8 cellular contexts compared by ENCODE assay signal in the genomic region with DNA sequence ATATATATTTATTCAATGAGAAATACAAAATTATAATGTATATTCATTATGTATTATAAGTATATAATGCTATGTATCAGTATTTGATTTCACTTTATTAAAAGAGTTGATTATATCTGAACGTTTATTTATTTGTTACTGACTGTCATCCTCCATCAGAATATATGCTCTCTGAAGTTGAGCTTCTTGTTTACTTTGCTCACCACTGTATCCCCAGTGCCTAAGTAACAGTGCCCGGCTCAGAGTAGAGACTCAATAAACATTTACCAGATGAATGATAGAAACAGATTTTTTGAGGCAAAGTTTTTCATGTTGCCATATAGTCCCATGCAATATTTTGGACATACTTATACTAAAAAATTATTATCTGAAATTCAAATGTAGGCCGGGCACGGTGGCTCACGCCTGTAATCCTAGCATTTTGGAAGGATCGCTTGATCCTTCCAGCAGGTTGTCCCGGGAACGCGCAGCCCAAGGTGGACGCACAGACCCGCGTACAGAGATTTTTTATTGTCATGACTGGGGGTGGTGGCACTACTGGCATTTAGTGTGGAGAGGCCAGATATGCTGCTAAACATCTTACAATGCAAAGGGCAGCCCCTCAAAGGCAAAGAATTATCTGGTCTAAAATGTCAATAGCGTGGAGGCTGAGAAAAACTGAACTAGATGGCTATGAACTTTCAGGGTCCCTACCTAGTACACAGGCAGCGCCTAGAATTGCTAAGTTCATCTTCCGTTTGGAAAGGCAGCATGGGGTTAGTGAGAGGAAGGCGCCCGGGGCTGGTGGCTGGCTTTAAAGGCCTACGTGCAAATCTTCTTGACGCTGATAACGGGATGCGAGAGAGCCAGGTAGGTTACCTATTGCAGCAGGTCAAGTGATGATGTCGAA. TPM values are rescaled to one million over a fixed set of nuclear protein-coding genes. Genes with fewer than 3 reads are reported as not detected.
DNase-seq lines count a peak whose midpoint lies in the region; ATAC-seq, FAIRE-seq and TF ChIP-seq lines count a peak whose summit lies in the region.

No MANE protein-coding gene starts in this region.

- peak overlapping the region; percentile 89 for H3K4me2 ChIP-seq in A549

- H3K4me3 Mint-ChIP-seq in activated T-helper 1 cell treated with anti-CD3 and anti-CD28 coated beads, Interleukin-12 subunit alpha, Interleukin-12 subunit beta, Interleukin-2, Interleukin-4 antibody, amounts not matched to agents 30 ng/mL and 10 ng/mL and 1 ng/mL, durations not matched to agents 14 hours and 24 hours and 36 hours = peak overlapping the region; percentile 95
- peak overlapping the region; percentile 99 for H3K4me3 Mint-ChIP-seq in stimulated activated naive CD8-positive, alpha-beta T cell treated with anti-CD3 and anti-CD28 coated beads, Interleukin-15, Interleukin-2, amounts not matched to agents 100 ng/mL and 50 ng/mL, for 24 hours

- H3K4me1 Mint-ChIP-seq in activated T-helper 1 cell treated with anti-CD3 and anti-CD28 coated beads, Interleukin-12 subunit alpha, Interleukin-12 subunit beta, Interleukin-2, Interleukin-4 antibody, amounts not matched to agents 30 ng/mL and 10 ng/mL and 1 ng/mL, durations not matched to agents 14 hours and 24 hours and 36 hours (ENCODE audit: low read depth) = peaks cover 47% of the 10 kb centered on the region
- peaks cover 46% of the 10 kb centered on the region for H3K4me1 Mint-ChIP-seq in stimulated activated naive CD8-positive, alpha-beta T cell treated with anti-CD3 and anti-CD28 coated beads, Interleukin-15, Interleukin-2, amounts not matched to agents 100 ng/mL and 50 ng/mL, for 24 hours (ENCODE audit: low read depth)

- H3K4me1 ChIP-seq in A549 = peaks cover 43% of the 10 kb centered on the region; the same call in 2 of the 3 replicates
- peaks cover 3% of the 10 kb centered on the region for H3K4me1 ChIP-seq in iPS-15b (ENCODE audit: control insufficient read depth, insufficient read depth, low read length)

- intact Hi-C loops in activated T-helper 1 cell treated with anti-CD3 and anti-CD28 coated beads, Interleukin-12 subunit alpha, Interleukin-12 subunit beta, Interleukin-2, Interleukin-4 antibody, amounts not matched to agents 30 ng/mL and 10 ng/mL and 1 ng/mL, durations not matched to agents 14 hours and 24 hours and 36 hours (cut with micrococcal nuclease) = loop anchor here (1.0 to 10.0 kb wide), 11 partner anchors 31 to 1373 kb away; partner anchors contain the start of genes ECPAS, GNG10, HSDL2 and KIAA1958

- no peak for TF ChIP-seq POLR2A in A549 (IDR thresholded peaks at IDR 0.05; ENCODE audit: low read length)

- no peak for TF ChIP-seq CTCF in A549 (IDR thresholded peaks at IDR 0.05)

- peaks cover 12% of the 10 kb centered on the region for H3K36me3 Mint-ChIP-seq in activated T-helper 1 cell treated with anti-CD3 and anti-CD28 coated beads, Interleukin-12 subunit alpha, Interleukin-12 subunit beta, Interleukin-2, Interleukin-4 antibody, amounts not matched to agents 30 ng/mL and 10 ng/mL and 1 ng/mL, durations not matched to agents 14 hours and 24 hours and 36 hours (ENCODE audit: low read depth)
- peaks cover 36% of the 10 kb centered on the region for H3K36me3 Mint-ChIP-seq in stimulated activated naive CD8-positive, alpha-beta T cell treated with anti-CD3 and anti-CD28 coated beads, Interleukin-15, Interleukin-2, amounts not matched to agents 100 ng/mL and 50 ng/mL, for 24 hours (ENCODE audit: low read depth)

- POLR2A ChIA-PET in A549 (lab: Yijun Ruan, JAX) = interaction anchor here (0.6 to 3.4 kb wide), 25 partner anchors 9 to 749 kb away, joined by 3 to 37 read pairs (median 4); partner anchors contain the start of genes GNG10, HSDL2, PTGR1 and UGCG

- DNase-seq in A549 (ENCODE audit: low read depth in 1 of 2, low spot score in 1 of 2) = no peak
- no peak for DNase-seq in activated T-helper 1 cell treated with anti-CD3 and anti-CD28 coated beads, Interleukin-12 subunit alpha, Interleukin-12 subunit beta, Interleukin-2, Interleukin-4 antibody, amounts not matched to agents 30 ng/mL and 10 ng/mL and 1 ng/mL, durations not matched to agents 14 hours and 24 hours and 36 hours (ENCODE audit: low spot score)
- no peak for DNase-seq in NCI-H2081 treated with DMSO at 0.1 percent for 48 hours (lab: John Stamatoyannopoulos, UW)
- no peak for DNase-seq in activated CD4-positive, CD25-positive, alpha-beta regulatory T cell (lab: John Stamatoyannopoulos, UW)

- peak overlapping the region; percentile 93 for H3K27ac Mint-ChIP-seq in activated T-helper 1 cell treated with anti-CD3 and anti-CD28 coated beads, Interleukin-12 subunit alpha, Interleukin-12 subunit beta, Interleukin-2, Interleukin-4 antibody, amounts not matched to agents 30 ng/mL and 10 ng/mL and 1 ng/mL, durations not matched to agents 14 hours and 24 hours and 36 hours
- peak overlapping the region; percentile 86 for H3K27ac Mint-ChIP-seq in stimulated activated naive CD8-positive, alpha-beta T cell treated with anti-CD3 and anti-CD28 coated beads, Interleukin-15, Interleukin-2, amounts not matched to agents 100 ng/mL and 50 ng/mL, for 24 hours

- TF ChIP-seq RAD21 in A549 (conservative IDR thresholded peaks at IDR 0.05 in 1 of 2, IDR thresholded peaks at IDR 0.05 in 1 of 2) = no peak

- FAIRE-seq in A549 (lab: Jason Lieb, UNC) = no peak

- H3K9me3 ChIP-seq in A549 (no peaks in the 10 kb centered on the region), iPS-15b (ENCODE audit: control insufficient read depth, insufficient read depth, low read length) (no peaks in the 10 kb centered on the region)

- CTCF ChIA-PET in A549 (lab: Yijun Ruan, JAX) = interaction anchor here (1.1 to 12.1 kb wide), 2 partner anchors 15 to 31 kb away, joined by 3 to 112 read pairs; partner anchors contain the start of gene PTGR1

- no peaks in the 10 kb centered on the region for H3K9me3 Mint-ChIP-seq in activated T-helper 1 cell treated with anti-CD3 and anti-CD28 coated beads, Interleukin-12 subunit alpha, Interleukin-12 subunit beta, Interleukin-2, Interleukin-4 antibody, amounts not matched to agents 30 ng/mL and 10 ng/mL and 1 ng/mL, durations not matched to agents 14 hours and 24 hours and 36 hours
- H3K9me3 Mint-ChIP-seq in stimulated activated naive CD8-positive, alpha-beta T cell treated with anti-CD3 and anti-CD28 coated beads, Interleukin-15, Interleukin-2, amounts not matched to agents 100 ng/mL and 50 ng/mL, for 24 hours = no peaks in the 10 kb centered on the region

- H3K27me3 ChIP-seq in iPS-15b (ENCODE audit: control insufficient read depth, insufficient read depth, low read length) = no peaks in the 10 kb centered on the region

- peaks cover 3% of the 10 kb centered on the region for H3K27me3 Mint-ChIP-seq in activated T-helper 1 cell treated with anti-CD3 and anti-CD28 coated beads, Interleukin-12 subunit alpha, Interleukin-12 subunit beta, Interleukin-2, Interleukin-4 antibody, amounts not matched to agents 30 ng/mL and 10 ng/mL and 1 ng/mL, durations not matched to agents 14 hours and 24 hours and 36 hours (ENCODE audit: insufficient read depth)
- no peaks in the 10 kb centered on the region for H3K27me3 Mint-ChIP-seq in stimulated activated naive CD8-positive, alpha-beta T cell treated with anti-CD3 and anti-CD28 coated beads, Interleukin-15, Interleukin-2, amounts not matched to agents 100 ng/mL and 50 ng/mL, for 24 hours

- H3K27ac ChIP-seq in A549 = peak overlapping the region; percentile 79 to 96

- ATAC-seq in A549 = peak; percentile 68 to 76
- peak; percentile 36 for ATAC-seq in GM18907 (IDR thresholded peaks at IDR 0.05; ENCODE audit: unreplicated experiment)
- ATAC-seq in HG03135 (IDR thresholded peaks at IDR 0.05; ENCODE audit: unreplicated experiment) = peak; percentile 23

- 10% methylated on average over 22 of the region's 22 CpGs for WGBS in A549 (ENCODE audit: missing lambda C conversion rate)

- no peak for TF ChIP-seq EP300 in A549 (IDR thresholded peaks at IDR 0.05)

- peak overlapping the region; percentile 76 for H3K9ac ChIP-seq in iPS-15b (ENCODE audit: low read depth, low read length)

- H3K4me3 ChIP-seq in A549 (peak overlapping the region; percentile 85), iPS-15b (ENCODE audit: low read depth, low read length) (peak overlapping the region; percentile 89)

- no peaks in the 10 kb centered on the region for H3K36me3 ChIP-seq in iPS-15b (ENCODE audit: control insufficient read depth, insufficient read depth, low read length)

TF ChIP-seq in A549, 52 proteins besides CTCF, POLR2A, EP300 and RAD21:
- no peak for TF ChIP-seq RCOR1 (IDR thresholded peaks at IDR 0.05; ENCODE audit: low read depth, low read length)

RNA-seq across cellular contexts. Expression of gene DNAJC25, which starts 0.7 kb away (rescaled TPM):
- polyA plus RNA-seq in A549 (2011; rRNA removed) (8.4 and 12.1 TPM in 2 replicates), A549 (2017; fragmentation: RNase III; extraction: RNeasy Plus Mini Kit Qiagen cat#74134 plus additional on column Dnase treatment) (8.4 to 8.6 TPM (median 8.5 TPM) in 3 replicates)
- 4.3 and 4.4 TPM in 2 replicates for polyA plus RNA-seq in A549 (2012; cell fraction: cytosol; rRNA removed)
- 3.0 and 3.9 TPM in 2 replicates for polyA plus RNA-seq in A549 (2012; cell fraction: nucleus; rRNA removed)
- 1.4 and 1.6 TPM in 2 replicates for polyA minus RNA-seq in A549 (2011; rRNA and poly(A)+ RNA removed)
- total RNA-seq in activated T-helper 1 cell treated with anti-CD3 and anti-CD28 coated beads, Interleukin-12 subunit alpha, Interleukin-12 subunit beta, Interleukin-2, Interleukin-4 antibody, amounts not matched to agents 30 ng/mL and 10 ng/mL and 1 ng/mL, durations not matched to agents 14 hours and 24 hours and 36 hours = 5.8 and 6.1 TPM in 2 replicates

RNA-seq across cellular contexts. Expression of gene GNG10, which starts 31.0 kb away (rescaled TPM):
- polyA plus RNA-seq in A549 (2011; rRNA removed) (80.1 and 102 TPM in 2 replicates), A549 (2017; fragmentation: RNase III; extraction: RNeasy Plus Mini Kit Qiagen cat#74134 plus additional on column Dnase treatment) (57.9 to 70.8 TPM (median 64.5 TPM) in 3 replicates)
- polyA plus RNA-seq in A549 (2012; cell fraction: cytosol; rRNA removed) = 43.4 and 46.5 TPM in 2 replicates
- 13.7 and 22.8 TPM in 2 replicates for polyA plus RNA-seq in A549 (2012; cell fraction: nucleus; rRNA removed)
- 9.4 and 11.0 TPM in 2 replicates for polyA minus RNA-seq in A549 (2011; rRNA and poly(A)+ RNA removed)
- total RNA-seq in activated T-helper 1 cell treated with anti-CD3 and anti-CD28 coated beads, Interleukin-12 subunit alpha, Interleukin-12 subunit beta, Interleukin-2, Interleukin-4 antibody, amounts not matched to agents 30 ng/mL and 10 ng/mL and 1 ng/mL, durations not matched to agents 14 hours and 24 hours and 36 hours = 30.7 and 35.4 TPM in 2 replicates

RNA-seq across cellular contexts. Expression of gene PTGR1, which starts 31.0 kb away (rescaled TPM):
- 563 and 672 TPM in 2 replicates for polyA plus RNA-seq in A549 (2011; rRNA removed)
- 218 and 220 TPM in 2 replicates for polyA plus RNA-seq in A549 (2012; cell fraction: cytosol; rRNA removed)
- 70.5 and 156 TPM in 2 replicates for polyA plus RNA-seq in A549 (2012; cell fraction: nucleus; rRNA removed)
- 494 to 552 TPM (median 495 TPM) in 3 replicates for polyA plus RNA-seq in A549 (2017; fragmentation: RNase III; extraction: RNeasy Plus Mini Kit Qiagen cat#74134 plus additional on column Dnase treatment)
- 221 and 291 TPM in 2 replicates for polyA minus RNA-seq in A549 (2011; rRNA and poly(A)+ RNA removed)
- total RNA-seq in activated T-helper 1 cell treated with anti-CD3 and anti-CD28 coated beads, Interleukin-12 subunit alpha, Interleukin-12 subunit beta, Interleukin-2, Interleukin-4 antibody, amounts not matched to agents 30 ng/mL and 10 ng/mL and 1 ng/mL, durations not matched to agents 14 hours and 24 hours and 36 hours = 1.3 and 1.8 TPM in 2 replicates
